14 cellular contexts compared by ENCODE assay signal in the genomic region with DNA sequence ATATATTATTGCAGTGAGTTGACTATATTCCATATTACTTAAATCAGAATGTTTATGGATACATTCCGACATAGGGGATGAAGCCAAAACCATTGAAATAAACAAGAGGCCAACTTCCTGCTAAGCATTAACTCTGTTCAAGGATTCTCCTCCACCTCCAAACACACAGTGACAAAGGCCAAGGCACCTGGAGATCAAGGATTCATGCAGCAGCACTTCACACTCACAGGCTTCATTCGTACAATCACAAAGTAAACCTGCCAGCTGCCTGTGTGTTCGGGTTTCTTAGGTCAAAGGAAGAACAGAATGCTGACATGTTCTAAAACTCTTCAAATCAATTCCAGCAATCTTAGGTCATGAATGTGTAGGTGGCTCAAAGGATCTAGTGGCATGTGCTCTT. TPM values are rescaled to one million over a fixed set of nuclear protein-coding genes. Genes with fewer than 3 reads are reported as not detected.
A peak's percentile ranks its signal among the peaks of the same experiment; 100 is the strongest.
DNase-seq lines count a peak whose midpoint lies in the region; ATAC-seq and TF ChIP-seq lines count a peak whose summit lies in the region.
"Had no signal": no experiment of that assay in that cellular context is flagged by ENCODE, and none has a peak within 500 bp of the region (broad histone marks: within the 10 kb centered on the region; RNA-seq: fewer than 3 reads in every experiment).

No MANE protein-coding gene starts in this region.

- no peak for DNase-seq in activated T-cell treated with anti-CD3 and anti-CD28 coated beads, Interleukin-2, amount 50 U/mL, for 72 hours
- DNase-seq in activated T-cell treated with anti-CD3 and anti-CD28 coated beads, Interleukin-2, amount 50 U/mL, for 24 hours: no peak
- no peak for DNase-seq in IMR-90
- DNase-seq in memory B cell (ENCODE audit: low spot score in 2 of 2): no peak
- no peak for DNase-seq in stimulated activated naive B cell treated with anti-CD40 and anti-IgM and Interleukin-4, amounts not matched to agents 10 μg/mL and 1 μg/mL and 100 μg/mL, for 72 hours
- DNase-seq in activated CD4-positive, CD25-positive, alpha-beta regulatory T cell treated with anti-CD3 and anti-CD28 coated beads, Interleukin-2, amount 50 U/mL, for 72 hours: no peak
- DNase-seq in NK-92 (lab: John Stamatoyannopoulos, UW; ENCODE audit: unreplicated experiment): no peak
- DNase-seq: C1 segment of cervical spinal cord; Caco-2; CD8-positive, alpha-beta memory T cell; DND-41; GDM1 had no signal

- no peak overlapping the region; the same call in 1 of the 2 replicates for H4K91ac ChIP-seq in IMR-90 (ENCODE audit: insufficient read depth, low read depth, low read length)

- intact Hi-C loops in IMR-90 (cut with micrococcal nuclease): no loop called here

- POLR2A ChIA-PET in IMR-90 (lab: Charles Lee; ENCODE audit: unreplicated experiment): no interaction called here

- no peak for TF ChIP-seq POLR2A in IMR-90 (IDR thresholded peaks at IDR 0.05; ENCODE audit: low read depth, low read length)

- no peak overlapping the region for H2BK5ac ChIP-seq in IMR-90 (ENCODE audit: low read depth, low read length, poor library complexity, severe bottlenecking)

- H3K4me1 Mint-ChIP-seq in activated T-cell treated with anti-CD3 and anti-CD28 coated beads, Interleukin-2, amount 50 U/mL, for 72 hours (ENCODE audit: low read depth): peaks cover 29% of the 10 kb centered on the region
- peaks cover 30% of the 10 kb centered on the region for H3K4me1 Mint-ChIP-seq in activated T-cell treated with anti-CD3 and anti-CD28 coated beads, Interleukin-2, amount 50 U/mL, for 24 hours (ENCODE audit: low read depth)
- peaks cover 29% of the 10 kb centered on the region for H3K4me1 Mint-ChIP-seq in memory B cell
- peaks cover 21 to 45% of the 10 kb centered on the region in 2 donors for H3K4me1 Mint-ChIP-seq in stimulated activated naive B cell treated with anti-CD40 and anti-IgM and Interleukin-4, amounts not matched to agents 10 μg/mL and 1 μg/mL and 100 μg/mL, for 72 hours

- BruUV-seq in IMR-90 (replicated peaks; lab: Mats Ljungman, UMichigan): no TSS peak

- H3K79me1 ChIP-seq in IMR-90 (ENCODE audit: low read depth in 1 of 2, low read length in 2 of 2): peaks cover 23 to 70% of the 10 kb centered on the region in 2 experiments

- dilution Hi-C loops in IMR-90 (cut with HindIII; ENCODE audit: low sequenced_read_pairs, unreplicated experiment): no loop called here

- no peak overlapping the region for H3K18ac ChIP-seq in IMR-90 (ENCODE audit: low read depth, low read length)

- H4K20me1 ChIP-seq in IMR-90 (ENCODE audit: insufficient read depth, low read length): peaks cover 55% of the 10 kb centered on the region

- H3K14ac ChIP-seq in IMR-90 (replicated peaks; ENCODE audit: low read depth, low read length): peak overlapping the region; percentile 35; the same call in 1 of the 2 replicates

- in situ Hi-C loops in IMR-90 (cut with MboI; ENCODE audit: low sequenced_read_pairs): no loop called here

- CTCF ChIA-PET in IMR-90 (lab: Yijun Ruan, JAX): no interaction called here

- no peaks in the 10 kb centered on the region for H3K27me3 ChIP-seq in IMR-90 (ENCODE audit: control insufficient read depth, insufficient read depth, low read length)

- H3K23ac ChIP-seq in IMR-90 (ENCODE audit: low read depth, low read length): no peak overlapping the region

- TF ChIP-seq CTCF in IMR-90 (conservative IDR thresholded peaks at IDR 0.05; ENCODE audit: low read depth, low read length): no peak

- H2BK20ac ChIP-seq in IMR-90 (ENCODE audit: low read depth, low read length): no peak overlapping the region; the same call in 1 of the 2 replicates

- peak overlapping the region; percentile 48 for H3K27ac Mint-ChIP-seq in activated T-cell treated with anti-CD3 and anti-CD28 coated beads, Interleukin-2, amount 50 U/mL, for 72 hours
- H3K27ac Mint-ChIP-seq in activated T-cell treated with anti-CD3 and anti-CD28 coated beads, Interleukin-2, amount 50 U/mL, for 24 hours: no peak overlapping the region
- H3K27ac Mint-ChIP-seq in memory B cell: peak overlapping the region; percentile 39
- H3K27ac Mint-ChIP-seq in stimulated activated naive B cell treated with anti-CD40 and anti-IgM and Interleukin-4, amounts not matched to agents 10 μg/mL and 1 μg/mL and 100 μg/mL, for 72 hours: peak overlapping the region; percentile 26
- H3K27ac Mint-ChIP-seq: B cell; CD8-positive, alpha-beta memory T cell had no signal

- ATAC-seq in activated T-cell treated with anti-CD3 and anti-CD28 coated beads, Interleukin-2, amount 50 U/mL, for 72 hours (replicated peaks in 1 of 2): no peak
- ATAC-seq in IMR-90 (ENCODE audit: low read depth) (peak; percentile 21), memory B cell (ENCODE audit: low read depth) (no peak)
- no peak for ATAC-seq in stimulated activated naive B cell treated with anti-CD40 and anti-IgM and Interleukin-4, amounts not matched to agents 10 μg/mL and 1 μg/mL and 100 μg/mL, for 72 hours (replicated peaks)
- ATAC-seq: HCT116 had no signal

- no peaks in the 10 kb centered on the region; the same call in none of the 2 replicates for H3K9me3 ChIP-seq in IMR-90 (ENCODE audit: control insufficient read depth, insufficient read depth, low read length)

- peak overlapping the region in 1 of 2 experiments; percentile 18; a peak in 1 of 4 replicates for H4K8ac ChIP-seq in IMR-90 (ENCODE audit: low read depth in 2 of 2, low read length in 2 of 2)

- no peak overlapping the region for H3K4me3 ChIP-seq in IMR-90 (ENCODE audit: insufficient read depth, low read depth, low read length)

- H3K4me2 ChIP-seq in IMR-90 (ENCODE audit: low read depth, low read length): 0 out of 2 replicates have a peak overlapping the region, but pooled peaks have one; percentile 25

- H2AK9ac ChIP-seq in IMR-90 (replicated peaks; ENCODE audit: low read depth, low read length, poor library complexity): no peak overlapping the region

- no peaks in the 10 kb centered on the region for H3K27me3 Mint-ChIP-seq in activated T-cell treated with anti-CD3 and anti-CD28 coated beads, Interleukin-2, amount 50 U/mL, for 72 hours (ENCODE audit: low read depth)
- H3K27me3 Mint-ChIP-seq in activated T-cell treated with anti-CD3 and anti-CD28 coated beads, Interleukin-2, amount 50 U/mL, for 24 hours: no peaks in the 10 kb centered on the region
- H3K27me3 Mint-ChIP-seq in memory B cell: no peaks in the 10 kb centered on the region
- no peaks in the 10 kb centered on the region for H3K27me3 Mint-ChIP-seq in stimulated activated naive B cell treated with anti-CD40 and anti-IgM and Interleukin-4, amounts not matched to agents 10 μg/mL and 1 μg/mL and 100 μg/mL, for 72 hours
- H3K27me3 Mint-ChIP-seq: B cell had no signal

- TF ChIP-seq RAD21 in IMR-90 (IDR thresholded peaks at IDR 0.05; ENCODE audit: low read length): no peak

- no peak overlapping the region for H3K4ac ChIP-seq in IMR-90 (ENCODE audit: low read depth, low read length)

- H3K4me3 Mint-ChIP-seq in activated T-cell treated with anti-CD3 and anti-CD28 coated beads, Interleukin-2, amount 50 U/mL, for 72 hours: no peak overlapping the region
- H3K4me3 Mint-ChIP-seq in activated T-cell treated with anti-CD3 and anti-CD28 coated beads, Interleukin-2, amount 50 U/mL, for 24 hours: no peak overlapping the region
- no peak overlapping the region for H3K4me3 Mint-ChIP-seq in memory B cell
- H3K4me3 Mint-ChIP-seq in stimulated activated naive B cell treated with anti-CD40 and anti-IgM and Interleukin-4, amounts not matched to agents 10 μg/mL and 1 μg/mL and 100 μg/mL, for 72 hours: no peak overlapping the region
- H3K4me3 Mint-ChIP-seq: B cell; CD8-positive, alpha-beta memory T cell had no signal

- no CpG with 5 or more reads among the region's 3 CpGs for WGBS in IMR-90 (ENCODE audit: extremely low coverage in 2 of 2, insufficient read length in 1 of 2), 2 experiments

- no peaks in the 10 kb centered on the region for H3K9me3 Mint-ChIP-seq in activated T-cell treated with anti-CD3 and anti-CD28 coated beads, Interleukin-2, amount 50 U/mL, for 72 hours
- no peaks in the 10 kb centered on the region for H3K9me3 Mint-ChIP-seq in activated T-cell treated with anti-CD3 and anti-CD28 coated beads, Interleukin-2, amount 50 U/mL, for 24 hours
- no peaks in the 10 kb centered on the region for H3K9me3 Mint-ChIP-seq in memory B cell
- H3K9me3 Mint-ChIP-seq in stimulated activated naive B cell treated with anti-CD40 and anti-IgM and Interleukin-4, amounts not matched to agents 10 μg/mL and 1 μg/mL and 100 μg/mL, for 72 hours: peaks cover 0 to under 1% of the 10 kb centered on the region in 2 donors
- H3K9me3 Mint-ChIP-seq: CD8-positive, alpha-beta memory T cell had no signal

- no peak overlapping the region for H3K9ac ChIP-seq in IMR-90 (ENCODE audit: low read depth, low read length)

- H3K36me3 ChIP-seq in IMR-90 (ENCODE audit: control insufficient read depth, insufficient read depth, low read length): peaks cover 10% of the 10 kb centered on the region

- H4K5ac ChIP-seq in IMR-90 (ENCODE audit: low read depth, low read length): no peak overlapping the region; the same call in 1 of the 2 replicates

- peaks cover 22% of the 10 kb centered on the region for H3K4me1 ChIP-seq in IMR-90 (ENCODE audit: control insufficient read depth, insufficient read depth, low read length)
- H3K4me1 ChIP-seq: Caco-2 had no signal

- no peak overlapping the region for H2AFZ ChIP-seq in IMR-90 (replicated peaks; ENCODE audit: low read length, poor library complexity)

- H2AK5ac ChIP-seq in IMR-90 (ENCODE audit: low read depth, low read length): no peak overlapping the region

- H3K56ac ChIP-seq in IMR-90 (ENCODE audit: extremely low read depth, insufficient read depth, low read length): peak overlapping the region; percentile 26; the same call in 1 of the 2 replicates

- 0 out of 3 replicates have a peak overlapping the region, but pooled peaks have one; percentile 19 for H2BK15ac ChIP-seq in IMR-90 (ENCODE audit: low read depth, low read length)

- peak overlapping the region; percentile 43; the same call in 1 of the 2 replicates for H3K27ac ChIP-seq in IMR-90 (ENCODE audit: insufficient read depth, low read length)

- peaks cover 4 to 6% of the 10 kb centered on the region in 2 donors for H3K36me3 Mint-ChIP-seq in activated T-cell treated with anti-CD3 and anti-CD28 coated beads, Interleukin-2, amount 50 U/mL, for 72 hours (ENCODE audit: insufficient read depth in 2 of 2)
- H3K36me3 Mint-ChIP-seq in activated T-cell treated with anti-CD3 and anti-CD28 coated beads, Interleukin-2, amount 50 U/mL, for 24 hours (ENCODE audit: low read depth): peaks cover 33% of the 10 kb centered on the region
- H3K36me3 Mint-ChIP-seq in memory B cell: peaks cover 8% of the 10 kb centered on the region
- peaks cover 25 to 47% of the 10 kb centered on the region in 2 donors for H3K36me3 Mint-ChIP-seq in stimulated activated naive B cell treated with anti-CD40 and anti-IgM and Interleukin-4, amounts not matched to agents 10 μg/mL and 1 μg/mL and 100 μg/mL, for 72 hours

- peak overlapping the region; percentile 7; the same call in 1 of the 2 replicates for H2BK120ac ChIP-seq in IMR-90 (ENCODE audit: low read depth, low read length)

- peaks cover 28% of the 10 kb centered on the region for H3K9me1 ChIP-seq in IMR-90 (ENCODE audit: insufficient read depth, low read length)

RNA-seq across cellular contexts. Expression of gene WDFY1, which starts 22.8 kb away (rescaled TPM):
- 10 to 100 TPM; 57.4 to 61.7 TPM for total RNA-seq in activated T-cell treated with anti-CD3 and anti-CD28 coated beads, Interleukin-2, amount 50 U/mL, for 72 hours
- 93.6 and 115 TPM in 2 replicates for total RNA-seq in IMR-90 (2012; rRNA removed)
- polyA plus RNA-seq in IMR-90 (2012; rRNA removed): 29.5 and 35.6 TPM in 2 replicates
- polyA plus RNA-seq in IMR-90 (2012; cell fraction: cytosol; rRNA removed): 11.5 and 21.4 TPM in 2 replicates
- 77.1 and 110 TPM in 2 replicates for polyA plus RNA-seq in IMR-90 (2012; cell fraction: nucleus; rRNA removed; ENCODE audit: low replicate concordance)

RNA-seq across cellular contexts. Expression of gene MRPL44, which starts 35.0 kb away (rescaled TPM):
- 10 to 100 TPM; 34.0 to 36.8 TPM for total RNA-seq in activated T-cell treated with anti-CD3 and anti-CD28 coated beads, Interleukin-2, amount 50 U/mL, for 72 hours
- 20.1 and 30.3 TPM in 2 replicates for total RNA-seq in IMR-90 (2012; rRNA removed)
- 13.9 and 18.6 TPM in 2 replicates for polyA plus RNA-seq in IMR-90 (2012; rRNA removed)
- 6.0 and 8.4 TPM in 2 replicates for polyA plus RNA-seq in IMR-90 (2012; cell fraction: cytosol; rRNA removed)
- 2.0 and 6.5 TPM in 2 replicates for polyA plus RNA-seq in IMR-90 (2012; cell fraction: nucleus; rRNA removed; ENCODE audit: low replicate concordance)
